ENCODE assay signal across 20 cellular contexts in the genomic region with DNA sequence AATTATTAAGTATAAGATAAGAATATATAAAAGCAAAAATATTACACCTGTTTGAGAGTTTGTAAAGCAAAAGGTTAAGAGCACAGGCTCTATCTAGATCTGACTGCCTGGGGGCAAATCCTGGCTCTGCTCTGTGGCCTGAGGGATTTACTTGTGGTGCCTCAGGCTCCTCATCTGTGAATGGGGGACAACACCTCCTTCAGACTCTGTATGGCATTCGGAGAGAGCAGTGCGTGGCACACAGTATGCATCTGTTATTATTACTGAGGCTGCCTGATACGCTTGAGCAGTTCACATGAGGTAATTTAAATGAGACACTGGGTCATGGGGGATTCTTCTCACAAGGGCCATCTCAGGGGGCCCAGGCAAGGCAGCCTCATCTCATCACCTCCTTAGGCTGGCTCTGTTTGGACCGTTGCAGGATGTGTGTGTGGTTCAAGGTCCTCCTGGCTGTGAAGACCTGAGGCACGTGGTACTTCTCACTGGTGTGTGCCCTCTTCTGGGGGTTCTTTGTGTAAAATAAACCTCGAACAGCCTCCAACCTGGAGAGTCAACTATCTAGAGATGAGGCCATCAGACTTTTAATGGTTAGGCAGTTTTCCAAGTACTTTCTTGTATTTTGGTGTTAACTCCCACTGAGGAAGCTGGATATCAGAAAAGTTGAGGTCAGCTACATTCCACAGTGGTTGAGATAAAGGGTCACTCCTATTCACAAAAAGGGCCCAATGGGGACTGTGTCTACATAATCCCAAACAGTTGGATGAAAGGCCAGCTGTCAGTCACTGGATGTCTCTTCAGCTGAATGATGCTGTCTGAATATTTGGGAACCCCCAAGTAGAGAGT.
"Had no signal": no experiment of that assay in that cellular context is flagged by ENCODE, and none has a peak within 500 bp of the region (broad histone marks: within the 10 kb centered on the region; RNA-seq: fewer than 3 reads in every experiment).

No MANE protein-coding gene starts in this region.

- H3K27ac Mint-ChIP-seq: activated CD4-positive, alpha-beta T cell treated with anti-CD3 and anti-CD28 coated beads for 36 hours; activated naive CD8-positive, alpha-beta T cell treated with anti-CD3 and anti-CD28 coated beads for 36 hours had no signal

- H3K4me1 ChIP-seq: uterus had no signal

- H3K27me3 ChIP-seq: brain microvascular endothelial cell, esophagus squamous epithelium, right atrium auricular region, tibial nerve, uterus had no signal

- H3K27ac ChIP-seq: brain microvascular endothelial cell, esophagus squamous epithelium, left ventricle myocardium inferior, right atrium auricular region, tibial nerve, uterus, WERI-Rb-1 had no signal

- ATAC-seq: activated CD4-positive, alpha-beta T cell treated with anti-CD3 and anti-CD28 coated beads for 36 hours; natural killer cell treated with Interleukin-12 subunit alpha and Interleukin-12 subunit beta and Interleukin-15 and Interleukin-18, amount 100 ng/mL, for 72 hours had no signal

- DNase-seq: activated CD4-positive, alpha-beta memory T cell treated with anti-CD3 and anti-CD28 coated beads, Interleukin-2, amount 10 ng/mL, durations not matched to agents 7 days and 5 days; activated CD4-positive, alpha-beta T cell treated with anti-CD3 and anti-CD28 coated beads for 36 hours; activated naive CD8-positive, alpha-beta T cell treated with anti-CD3 and anti-CD28 coated beads for 36 hours; anterior cingulate cortex; brain microvascular endothelial cell; cortex of kidney; effector CD4-positive, alpha-beta T cell; esophagus squamous epithelium; left ventricle myocardium inferior; nucleus accumbens; small intestine; stimulated activated CD4-positive, alpha-beta T cell treated with anti-CD3 and anti-CD28 coated beads, Interleukin-4, amount 100 ng/mL, for 24 hours; stimulated activated naive CD4-positive, alpha-beta T cell treated with Interleukin-2 at 50 U/mL for 16 hours; substantia nigra; T-helper 9 cell; uterus; WERI-Rb-1 had no signal

- H3K9me3 ChIP-seq: esophagus squamous epithelium, left ventricle myocardium inferior, right atrium auricular region, tibial nerve, uterus had no signal

- H3K4me3 Mint-ChIP-seq: activated naive CD8-positive, alpha-beta T cell treated with anti-CD3 and anti-CD28 coated beads for 36 hours had no signal

- H3K9me3 Mint-ChIP-seq: activated CD4-positive, alpha-beta memory T cell treated with anti-CD3 and anti-CD28 coated beads, Interleukin-2, amount 10 ng/mL, durations not matched to agents 7 days and 5 days; natural killer cell treated with Interleukin-12 subunit alpha and Interleukin-12 subunit beta and Interleukin-15 and Interleukin-18, amount 100 ng/mL, for 72 hours had no signal

- H3K27me3 Mint-ChIP-seq: activated CD4-positive, alpha-beta memory T cell treated with anti-CD3 and anti-CD28 coated beads, Interleukin-2, amount 10 ng/mL, durations not matched to agents 7 days and 5 days; activated CD4-positive, alpha-beta T cell treated with anti-CD3 and anti-CD28 coated beads for 36 hours; activated naive CD8-positive, alpha-beta T cell treated with anti-CD3 and anti-CD28 coated beads for 36 hours; natural killer cell treated with Interleukin-12 subunit alpha and Interleukin-12 subunit beta and Interleukin-15 and Interleukin-18, amount 100 ng/mL, for 72 hours had no signal

- H3K4me3 ChIP-seq: esophagus squamous epithelium, left ventricle myocardium inferior, right atrium auricular region, tibial nerve, uterus had no signal

- H3K36me3 ChIP-seq: brain microvascular endothelial cell, esophagus squamous epithelium, left ventricle myocardium inferior, right atrium auricular region, tibial nerve, uterus, WERI-Rb-1 had no signal

- H3K36me3 Mint-ChIP-seq: activated naive CD8-positive, alpha-beta T cell treated with anti-CD3 and anti-CD28 coated beads for 36 hours; natural killer cell treated with Interleukin-12 subunit alpha and Interleukin-12 subunit beta and Interleukin-15 and Interleukin-18, amount 100 ng/mL, for 72 hours had no signal
